1 cellular context compared by ENCODE assay signal in genomic region chr1:12594490-12594889, GRCh38.
TF ChIP-seq lines count a peak whose summit lies in the region.

No MANE protein-coding gene starts in this region.

TF ChIP-seq in GM23338, 12 proteins besides CTCF, POLR2A, EP300 and RAD21 (continued from another document):
- TF ChIP-seq, protein P1, sequence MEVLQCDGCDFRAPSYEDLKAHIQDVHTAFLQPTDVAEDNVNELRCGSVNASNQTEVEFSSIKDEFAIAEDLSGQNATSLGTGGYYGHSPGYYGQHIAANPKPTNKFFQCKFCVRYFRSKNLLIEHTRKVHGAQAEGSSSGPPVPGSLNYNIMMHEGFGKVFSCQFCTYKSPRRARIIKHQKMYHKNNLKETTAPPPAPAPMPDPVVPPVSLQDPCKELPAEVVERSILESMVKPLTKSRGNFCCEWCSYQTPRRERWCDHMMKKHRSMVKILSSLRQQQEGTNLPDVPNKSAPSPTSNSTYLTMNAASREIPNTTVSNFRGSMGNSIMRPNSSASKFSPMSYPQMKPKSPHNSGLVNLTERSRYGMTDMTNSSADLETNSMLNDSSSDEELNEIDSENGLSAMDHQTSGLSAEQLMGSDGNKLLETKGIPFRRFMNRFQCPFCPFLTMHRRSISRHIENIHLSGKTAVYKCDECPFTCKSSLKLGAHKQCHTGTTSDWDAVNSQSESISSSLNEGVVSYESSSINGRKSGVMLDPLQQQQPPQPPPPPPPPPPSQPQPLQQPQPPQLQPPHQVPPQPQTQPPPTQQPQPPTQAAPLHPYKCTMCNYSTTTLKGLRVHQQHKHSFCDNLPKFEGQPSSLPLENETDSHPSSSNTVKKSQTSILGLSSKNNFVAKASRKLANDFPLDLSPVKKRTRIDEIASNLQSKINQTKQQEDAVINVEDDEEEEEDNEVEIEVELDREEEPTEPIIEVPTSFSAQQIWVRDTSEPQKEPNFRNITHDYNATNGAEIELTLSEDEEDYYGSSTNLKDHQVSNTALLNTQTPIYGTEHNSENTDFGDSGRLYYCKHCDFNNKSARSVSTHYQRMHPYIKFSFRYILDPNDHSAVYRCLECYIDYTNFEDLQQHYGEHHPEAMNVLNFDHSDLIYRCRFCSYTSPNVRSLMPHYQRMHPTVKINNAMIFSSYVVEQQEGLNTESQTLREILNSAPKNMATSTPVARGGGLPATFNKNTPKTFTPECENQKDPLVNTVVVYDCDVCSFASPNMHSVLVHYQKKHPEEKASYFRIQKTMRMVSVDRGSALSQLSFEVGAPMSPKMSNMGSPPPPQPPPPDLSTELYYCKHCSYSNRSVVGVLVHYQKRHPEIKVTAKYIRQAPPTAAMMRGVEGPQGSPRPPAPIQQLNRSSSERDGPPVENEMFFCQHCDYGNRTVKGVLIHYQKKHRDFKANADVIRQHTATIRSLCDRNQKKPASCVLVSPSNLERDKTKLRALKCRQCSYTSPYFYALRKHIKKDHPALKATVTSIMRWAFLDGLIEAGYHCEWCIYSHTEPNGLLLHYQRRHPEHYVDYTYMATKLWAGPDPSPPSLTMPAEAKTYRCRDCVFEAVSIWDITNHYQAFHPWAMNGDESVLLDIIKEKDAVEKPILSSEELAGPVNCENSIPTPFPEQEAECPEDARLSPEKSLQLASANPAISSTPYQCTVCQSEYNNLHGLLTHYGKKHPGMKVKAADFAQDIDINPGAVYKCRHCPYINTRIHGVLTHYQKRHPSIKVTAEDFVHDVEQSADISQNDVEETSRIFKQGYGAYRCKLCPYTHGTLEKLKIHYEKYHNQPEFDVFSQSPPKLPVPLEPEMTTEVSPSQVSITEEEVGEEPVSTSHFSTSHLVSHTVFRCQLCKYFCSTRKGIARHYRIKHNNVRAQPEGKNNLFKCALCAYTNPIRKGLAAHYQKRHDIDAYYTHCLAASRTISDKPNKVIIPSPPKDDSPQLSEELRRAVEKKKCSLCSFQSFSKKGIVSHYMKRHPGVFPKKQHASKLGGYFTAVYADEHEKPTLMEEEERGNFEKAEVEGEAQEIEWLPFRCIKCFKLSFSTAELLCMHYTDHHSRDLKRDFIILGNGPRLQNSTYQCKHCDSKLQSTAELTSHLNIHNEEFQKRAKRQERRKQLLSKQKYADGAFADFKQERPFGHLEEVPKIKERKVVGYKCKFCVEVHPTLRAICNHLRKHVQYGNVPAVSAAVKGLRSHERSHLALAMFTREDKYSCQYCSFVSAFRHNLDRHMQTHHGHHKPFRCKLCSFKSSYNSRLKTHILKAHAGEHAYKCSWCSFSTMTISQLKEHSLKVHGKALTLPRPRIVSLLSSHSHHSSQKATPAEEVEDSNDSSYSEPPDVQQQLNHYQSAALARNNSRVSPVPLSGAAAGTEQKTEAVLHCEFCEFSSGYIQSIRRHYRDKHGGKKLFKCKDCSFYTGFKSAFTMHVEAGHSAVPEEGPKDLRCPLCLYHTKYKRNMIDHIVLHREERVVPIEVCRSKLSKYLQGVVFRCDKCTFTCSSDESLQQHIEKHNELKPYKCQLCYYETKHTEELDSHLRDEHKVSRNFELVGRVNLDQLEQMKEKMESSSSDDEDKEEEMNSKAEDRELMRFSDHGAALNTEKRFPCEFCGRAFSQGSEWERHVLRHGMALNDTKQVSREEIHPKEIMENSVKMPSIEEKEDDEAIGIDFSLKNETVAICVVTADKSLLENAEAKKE (CRISPR knock-in tag; IDR thresholded peaks at IDR 0.05), result no peak
- TF ChIP-seq ZNF331 (CRISPR knock-in tag; IDR thresholded peaks at IDR 0.05; ENCODE audit: low read depth) (no peak), JUNB (IDR thresholded peaks at IDR 0.05; ENCODE audit: unreplicated experiment) (no peak), STAT1 (IDR thresholded peaks at IDR 0.05; ENCODE audit: unreplicated experiment) (no peak), NANOG (IDR thresholded peaks at IDR 0.05; ENCODE audit: borderline replicate concordance) (no peak), POLR2AphosphoS5 (IDR thresholded peaks at IDR 0.05; ENCODE audit: low read depth) (no peak), CREB1 (CRISPR knock-in tag; IDR thresholded peaks at IDR 0.05; ENCODE audit: low read depth) (no peak), EZH2phosphoT487 (IDR thresholded peaks at IDR 0.05; ENCODE audit: unreplicated experiment) (no peak), EZH2 (IDR thresholded peaks at IDR 0.05; ENCODE audit: low read depth, unreplicated experiment) (no peak), REST (IDR thresholded peaks at IDR 0.05; ENCODE audit: unreplicated experiment) (no peak)
- TF ChIP-seq, protein P2, sequence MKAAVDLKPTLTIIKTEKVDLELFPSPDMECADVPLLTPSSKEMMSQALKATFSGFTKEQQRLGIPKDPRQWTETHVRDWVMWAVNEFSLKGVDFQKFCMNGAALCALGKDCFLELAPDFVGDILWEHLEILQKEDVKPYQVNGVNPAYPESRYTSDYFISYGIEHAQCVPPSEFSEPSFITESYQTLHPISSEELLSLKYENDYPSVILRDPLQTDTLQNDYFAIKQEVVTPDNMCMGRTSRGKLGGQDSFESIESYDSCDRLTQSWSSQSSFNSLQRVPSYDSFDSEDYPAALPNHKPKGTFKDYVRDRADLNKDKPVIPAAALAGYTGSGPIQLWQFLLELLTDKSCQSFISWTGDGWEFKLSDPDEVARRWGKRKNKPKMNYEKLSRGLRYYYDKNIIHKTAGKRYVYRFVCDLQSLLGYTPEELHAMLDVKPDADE (IDR thresholded peaks at IDR 0.05), result no peak
